Comparison of ENCODE assay signal across 23 cellular contexts in the genomic region with DNA sequence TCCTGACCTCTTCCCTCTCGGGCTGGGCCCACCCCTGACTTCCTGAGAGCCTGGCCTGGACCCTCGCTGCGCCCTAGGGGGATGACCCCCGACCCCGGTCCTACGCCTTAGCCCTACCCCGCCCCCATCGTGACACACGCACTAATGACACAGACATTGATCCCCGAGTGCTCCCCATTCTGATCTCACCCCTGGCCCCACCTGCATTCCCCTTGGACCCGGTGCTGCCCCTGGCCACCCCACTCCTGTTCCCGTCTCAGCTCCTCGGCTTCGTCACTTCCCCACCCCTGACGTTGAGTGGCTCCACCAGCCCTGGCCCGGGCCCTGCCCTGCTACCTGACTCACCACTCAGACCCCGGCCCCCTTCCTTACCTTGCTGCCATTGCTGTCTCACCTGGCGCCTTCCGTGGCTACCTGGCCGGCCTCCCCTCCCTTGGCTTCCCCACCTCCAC. TPM values are rescaled to one million over a fixed set of nuclear protein-coding genes. Genes with fewer than 3 reads are reported as not detected.
DNase-seq lines count a peak whose midpoint lies in the region; ATAC-seq and TF ChIP-seq lines count a peak whose summit lies in the region.
"Had no signal": no experiment of that assay in that cellular context is flagged by ENCODE, and none has a peak within 500 bp of the region (broad histone marks: within the 10 kb centered on the region; RNA-seq: fewer than 3 reads in every experiment).

No MANE protein-coding gene starts in this region.

- H3K27ac Mint-ChIP-seq in activated CD8-positive, alpha-beta T cell treated with anti-CD3 and anti-CD28 coated beads, Interleukin-2, amount 10 ng/mL, durations not matched to agents 7 days and 5 days, result no peak overlapping the region
- no peak overlapping the region for H3K27ac Mint-ChIP-seq in activated CD8-positive, alpha-beta T cell treated with anti-CD3 and anti-CD28 coated beads for 36 hours
- peak overlapping the region; percentile 19 for H3K27ac Mint-ChIP-seq in stimulated activated memory B cell treated with anti-CD40 and anti-IgM and Interleukin-4, amounts not matched to agents 10 μg/mL and 1 μg/mL and 100 μg/mL, for 72 hours
- H3K27ac Mint-ChIP-seq: natural killer cell treated with Interleukin-12 subunit alpha and Interleukin-12 subunit beta and Interleukin-15 and Interleukin-18, amount 100 ng/mL, for 72 hours; type B pancreatic cell had no signal

- CTCF ChIA-PET in activated CD8-positive, alpha-beta T cell treated with anti-CD3 and anti-CD28 coated beads, Interleukin-2, amount 10 ng/mL, durations not matched to agents 7 days and 5 days (lab: Charles Lee), result interaction anchor here (1.1 kb wide), 1 partner anchor 90 kb away, joined by 3 read pairs; no protein-coding TSS in a partner anchor
- CTCF ChIA-PET in activated CD8-positive, alpha-beta T cell treated with anti-CD3 and anti-CD28 coated beads for 36 hours (lab: Charles Lee), result no interaction called here

- POLR2A ChIA-PET in activated CD8-positive, alpha-beta T cell treated with anti-CD3 and anti-CD28 coated beads, Interleukin-2, amount 10 ng/mL, durations not matched to agents 7 days and 5 days (lab: Charles Lee), result no interaction called here
- POLR2A ChIA-PET in activated CD8-positive, alpha-beta T cell treated with anti-CD3 and anti-CD28 coated beads for 36 hours (lab: Charles Lee), result interaction anchor here (1.1 to 1.2 kb wide), 2 partner anchors 11 to 13 kb away, joined by 3 read pairs; no protein-coding TSS in a partner anchor

- H3K4me1 ChIP-seq in colonic mucosa, result no peaks in the 10 kb centered on the region
- H3K4me1 ChIP-seq: BE2C, pancreas had no signal

- no peak for TF ChIP-seq CTCF in activated CD8-positive, alpha-beta T cell treated with anti-CD3 and anti-CD28 coated beads for 36 hours (IDR thresholded peaks at IDR 0.05)
- TF ChIP-seq CTCF in LNCaP clone FGC (IDR thresholded peaks at IDR 0.05; ENCODE audit: control insufficient read depth, extremely low read depth, insufficient read depth), result no peak
- TF ChIP-seq CTCF in colonic mucosa (IDR thresholded peaks at IDR 0.05), result no peak

- H3K9me3 ChIP-seq in colonic mucosa, result no peaks in the 10 kb centered on the region
- H3K9me3 ChIP-seq: BE2C, pancreas had no signal

- H3K4me1 Mint-ChIP-seq in activated CD8-positive, alpha-beta T cell treated with anti-CD3 and anti-CD28 coated beads, Interleukin-2, amount 10 ng/mL, durations not matched to agents 7 days and 5 days (ENCODE audit: low read depth), result peaks cover 26% of the 10 kb centered on the region
- peaks cover 13% of the 10 kb centered on the region for H3K4me1 Mint-ChIP-seq in activated CD8-positive, alpha-beta T cell treated with anti-CD3 and anti-CD28 coated beads for 36 hours (ENCODE audit: low read depth)
- H3K4me1 Mint-ChIP-seq in stimulated activated memory B cell treated with anti-CD40 and anti-IgM and Interleukin-4, amounts not matched to agents 10 μg/mL and 1 μg/mL and 100 μg/mL, for 72 hours, result peaks cover 24% of the 10 kb centered on the region

- no peaks in the 10 kb centered on the region for H3K27me3 ChIP-seq in colonic mucosa
- H3K27me3 ChIP-seq: BE2C, dorsolateral prefrontal cortex, pancreas had no signal

- no peak for DNase-seq in activated CD8-positive, alpha-beta T cell treated with anti-CD3 and anti-CD28 coated beads, Interleukin-2, amount 10 ng/mL, durations not matched to agents 7 days and 5 days
- no peak for DNase-seq in activated CD8-positive, alpha-beta T cell treated with anti-CD3 and anti-CD28 coated beads for 36 hours
- DNase-seq in LNCaP clone FGC (ENCODE audit: low read depth) (peak; percentile 22), colonic mucosa (peak; percentile 30), NCI-H446 treated with DMSO at 0.1 percent for 48 hours (lab: John Stamatoyannopoulos, UW) (no peak)
- DNase-seq: ACHN; activated CD4-positive, alpha-beta T cell treated with anti-CD3 and anti-CD28 coated beads for 1 hour; activated gamma-delta T cell; activated T-cell treated with anti-CD3 and anti-CD28 coated beads, Interleukin-2, amount 50 U/mL, for 1 hour; cerebellar nuclear complex; DMS79 treated with DMSO at 0.1 percent for 48 hours; GF-D8; hippocampal formation; KG1; retina had no signal

- ATAC-seq in activated CD8-positive, alpha-beta T cell treated with anti-CD3 and anti-CD28 coated beads, Interleukin-2, amount 10 ng/mL, durations not matched to agents 7 days and 5 days, result peak; percentile 21
- no peak for ATAC-seq in activated CD8-positive, alpha-beta T cell treated with anti-CD3 and anti-CD28 coated beads for 36 hours
- peak; percentile 34 for ATAC-seq in stimulated activated memory B cell treated with anti-CD40 and anti-IgM and Interleukin-4, amounts not matched to agents 10 μg/mL and 1 μg/mL and 100 μg/mL, for 72 hours
- ATAC-seq in GM19397 (IDR thresholded peaks at IDR 0.05; ENCODE audit: unreplicated experiment) (no peak), HG03045 (IDR thresholded peaks at IDR 0.05; ENCODE audit: unreplicated experiment) (no peak)

- H3K4me3 ChIP-seq in LNCaP clone FGC (ENCODE audit: low read depth, low read length) (peak overlapping the region; percentile 54), colonic mucosa (no peak overlapping the region)
- H3K4me3 ChIP-seq: dorsolateral prefrontal cortex, pancreas had no signal

- H3K9ac ChIP-seq in colonic mucosa (ENCODE audit: low read depth in 2 of 2, low read length in 2 of 2), result peak overlapping the region; percentile 44 to 58

- peaks cover 64% of the 10 kb centered on the region for H3K36me3 Mint-ChIP-seq in activated CD8-positive, alpha-beta T cell treated with anti-CD3 and anti-CD28 coated beads, Interleukin-2, amount 10 ng/mL, durations not matched to agents 7 days and 5 days (ENCODE audit: low read depth)
- H3K36me3 Mint-ChIP-seq in activated CD8-positive, alpha-beta T cell treated with anti-CD3 and anti-CD28 coated beads for 36 hours (ENCODE audit: low read depth), result peaks cover 57% of the 10 kb centered on the region
- H3K36me3 Mint-ChIP-seq in stimulated activated memory B cell treated with anti-CD40 and anti-IgM and Interleukin-4, amounts not matched to agents 10 μg/mL and 1 μg/mL and 100 μg/mL, for 72 hours, result peaks cover 69% of the 10 kb centered on the region

- no peak overlapping the region for H3K4me3 Mint-ChIP-seq in activated CD8-positive, alpha-beta T cell treated with anti-CD3 and anti-CD28 coated beads, Interleukin-2, amount 10 ng/mL, durations not matched to agents 7 days and 5 days
- no peak overlapping the region for H3K4me3 Mint-ChIP-seq in activated CD8-positive, alpha-beta T cell treated with anti-CD3 and anti-CD28 coated beads for 36 hours
- no peak overlapping the region for H3K4me3 Mint-ChIP-seq in stimulated activated memory B cell treated with anti-CD40 and anti-IgM and Interleukin-4, amounts not matched to agents 10 μg/mL and 1 μg/mL and 100 μg/mL, for 72 hours
- H3K4me3 Mint-ChIP-seq: natural killer cell treated with Interleukin-12 subunit alpha and Interleukin-12 subunit beta and Interleukin-15 and Interleukin-18, amount 100 ng/mL, for 72 hours; type B pancreatic cell had no signal

- intact Hi-C loops in activated CD8-positive, alpha-beta T cell treated with anti-CD3 and anti-CD28 coated beads for 36 hours (cut with micrococcal nuclease), result no loop called here
- intact Hi-C loops in colonic mucosa (cut with DNase I), result no loop called here

- H3K27me3 Mint-ChIP-seq in activated CD8-positive, alpha-beta T cell treated with anti-CD3 and anti-CD28 coated beads, Interleukin-2, amount 10 ng/mL, durations not matched to agents 7 days and 5 days (ENCODE audit: low read depth), result no peaks in the 10 kb centered on the region
- no peaks in the 10 kb centered on the region for H3K27me3 Mint-ChIP-seq in activated CD8-positive, alpha-beta T cell treated with anti-CD3 and anti-CD28 coated beads for 36 hours
- H3K27me3 Mint-ChIP-seq in stimulated activated memory B cell treated with anti-CD40 and anti-IgM and Interleukin-4, amounts not matched to agents 10 μg/mL and 1 μg/mL and 100 μg/mL, for 72 hours, result no peaks in the 10 kb centered on the region
- H3K27me3 Mint-ChIP-seq: natural killer cell treated with Interleukin-12 subunit alpha and Interleukin-12 subunit beta and Interleukin-15 and Interleukin-18, amount 100 ng/mL, for 72 hours; type B pancreatic cell had no signal

- H3K27ac ChIP-seq in colonic mucosa, result peak overlapping the region; percentile 40
- H3K27ac ChIP-seq: pancreas had no signal

- peaks cover 4% of the 10 kb centered on the region for H3K36me3 ChIP-seq in colonic mucosa
- H3K36me3 ChIP-seq: BE2C had no signal

- H3K9me3 Mint-ChIP-seq in activated CD8-positive, alpha-beta T cell treated with anti-CD3 and anti-CD28 coated beads, Interleukin-2, amount 10 ng/mL, durations not matched to agents 7 days and 5 days (ENCODE audit: insufficient read depth), result no peaks in the 10 kb centered on the region
- H3K9me3 Mint-ChIP-seq in activated CD8-positive, alpha-beta T cell treated with anti-CD3 and anti-CD28 coated beads for 36 hours, result no peaks in the 10 kb centered on the region
- no peaks in the 10 kb centered on the region for H3K9me3 Mint-ChIP-seq in stimulated activated memory B cell treated with anti-CD40 and anti-IgM and Interleukin-4, amounts not matched to agents 10 μg/mL and 1 μg/mL and 100 μg/mL, for 72 hours
- H3K9me3 Mint-ChIP-seq: natural killer cell treated with Interleukin-12 subunit alpha and Interleukin-12 subunit beta and Interleukin-15 and Interleukin-18, amount 100 ng/mL, for 72 hours; type B pancreatic cell had no signal

RNA-seq across cellular contexts. Expression of a gene that starts 12.1 kb away (rescaled TPM):
- 100 to 1,000 TPM; 135 to 149 TPM for total RNA-seq in activated CD8-positive, alpha-beta T cell treated with anti-CD3 and anti-CD28 coated beads, Interleukin-2, amount 10 ng/mL, durations not matched to agents 7 days and 5 days
- 100 to 1,000 TPM; 122 to 130 TPM for total RNA-seq in activated CD8-positive, alpha-beta T cell treated with anti-CD3 and anti-CD28 coated beads for 36 hours
- 100 to 1,000 TPM; 134 to 169 TPM for total RNA-seq in colonic mucosa

RNA-seq across cellular contexts. Expression of a gene that starts 39.6 kb away (rescaled TPM):
- total RNA-seq in activated CD8-positive, alpha-beta T cell treated with anti-CD3 and anti-CD28 coated beads, Interleukin-2, amount 10 ng/mL, durations not matched to agents 7 days and 5 days, result 10 to 100 TPM; 32.6 to 32.8 TPM
- 10 to 100 TPM; 59.5 to 62.5 TPM for total RNA-seq in activated CD8-positive, alpha-beta T cell treated with anti-CD3 and anti-CD28 coated beads for 36 hours
- total RNA-seq in colonic mucosa, result 10 to 100 TPM; 13.5 to 48.5 TPM

RNA-seq across cellular contexts. Expression of a gene that starts 42.1 kb away (rescaled TPM):
- total RNA-seq in activated CD8-positive, alpha-beta T cell treated with anti-CD3 and anti-CD28 coated beads, Interleukin-2, amount 10 ng/mL, durations not matched to agents 7 days and 5 days, result 10 to 100 TPM; 30.1 to 30.7 TPM
- total RNA-seq in activated CD8-positive, alpha-beta T cell treated with anti-CD3 and anti-CD28 coated beads for 36 hours, result 10 to 100 TPM; 22.2 to 23.8 TPM
- total RNA-seq in colonic mucosa, result 10 to 100 TPM; 25.4 to 31.9 TPM

Comparison
In these comparisons a context has a peak if more than half of its experiments do, and no peak if none do; other contexts are left out.
1. ATAC-seq: peak in activated CD8-positive, alpha-beta T cell treated with anti-CD3 and anti-CD28 coated beads, Interleukin-2, amount 10 ng/mL, durations not matched to agents 7 days and 5 days (single experiment) and stimulated activated memory B cell treated with anti-CD40 and anti-IgM and Interleukin-4, amounts not matched to agents 10 μg/mL and 1 μg/mL and 100 μg/mL, for 72 hours (single experiment); none in activated CD8-positive, alpha-beta T cell treated with anti-CD3 and anti-CD28 coated beads for 36 hours (single experiment), GM19397 (single experiment) and HG03045 (single experiment).
2. DNase-seq: peak in LNCaP clone FGC (single experiment) and colonic mucosa (single experiment); none in activated CD8-positive, alpha-beta T cell treated with anti-CD3 and anti-CD28 coated beads, Interleukin-2, amount 10 ng/mL, durations not matched to agents 7 days and 5 days (single experiment), activated CD8-positive, alpha-beta T cell treated with anti-CD3 and anti-CD28 coated beads for 36 hours (single experiment) and NCI-H446 treated with DMSO at 0.1 percent for 48 hours (single experiment).